In genomic region chr19:11453468-11454341, GRCh38 we compare ENCODE assay signal across 9 cellular contexts. TPM values are rescaled to one million over a fixed set of nuclear protein-coding genes. Genes with fewer than 3 reads are reported as not detected.
DNase-seq lines count a peak whose midpoint lies in the region; ATAC-seq, FAIRE-seq and TF ChIP-seq lines count a peak whose summit lies in the region.
"Had no signal": no experiment of that assay in that cellular context is flagged by ENCODE, and none has a peak within 500 bp of the region (broad histone marks: within the 10 kb centered on the region; RNA-seq: fewer than 3 reads in every experiment).

No MANE protein-coding gene starts in this region.

- CTCF ChIA-PET in GM12878 (lab: Yijun Ruan, JAX): no interaction called here

- no TSS peak for BruUV-seq in GM12878 (replicated peaks; lab: Mats Ljungman, UMichigan)

- SMC1A ChIA-PET in GM12878 (lab: Charles Lee; ENCODE audit: uncharacterized antibody, unreplicated experiment): no interaction called here

- H3K4me3 ChIP-seq in GM06990 (replicated peaks; ENCODE audit: low read depth, low read length) (peak overlapping the region; percentile 68), GM12878 (no peak overlapping the region)

- TF ChIP-seq RAD21 in GM12878 (IDR thresholded peaks at IDR 0.05; ENCODE audit: insufficient read depth, low read depth, low read length): no peak

- no peak overlapping the region for H3K4me3 Mint-ChIP-seq in neural crest cell
- H3K4me3 Mint-ChIP-seq: natural killer cell treated with Interleukin-12 subunit alpha and Interleukin-12 subunit beta and Interleukin-15 and Interleukin-18, amount 100 ng/mL, for 72 hours had no signal

- intact Hi-C loops in GM12878 (cut with micrococcal nuclease; ENCODE audit: unreplicated experiment): no loop called here

- FAIRE-seq in GM12878 (lab: Jason Lieb, UNC): no peak

- WGBS in GM12878 (ENCODE audit: insufficient coverage, insufficient replicate concordance, low lambda C conversion rate, missing lambda C conversion rate): 40% methylated on average over 25 of the region's 27 CpGs

- RAD21 ChIA-PET in GM12878 (lab: Charles Lee; ENCODE audit: unreplicated experiment): interaction anchor here (2.2 kb wide), 1 partner anchor 73 kb away, joined by 19 read pairs; no protein-coding TSS in a partner anchor

- no peaks in the 10 kb centered on the region for H3K9me3 Mint-ChIP-seq in neural crest cell
- H3K9me3 Mint-ChIP-seq: natural killer cell treated with Interleukin-12 subunit alpha and Interleukin-12 subunit beta and Interleukin-15 and Interleukin-18, amount 100 ng/mL, for 72 hours had no signal

- H3K36me3 ChIP-seq in GM06990 (ENCODE audit: control insufficient read depth, insufficient read depth, low read length): peaks cover 7% of the 10 kb centered on the region
- H3K36me3 ChIP-seq in GM12878 (ENCODE audit: control insufficient read depth in 2 of 2, insufficient read depth in 2 of 2, low read length in 1 of 2): peaks cover 0 to 5% of the 10 kb centered on the region in 2 experiments; a peak in 2 of 4 replicates

- no peaks in the 10 kb centered on the region for H3K27me3 Mint-ChIP-seq in neural crest cell (ENCODE audit: low read depth)
- H3K27me3 Mint-ChIP-seq: natural killer cell treated with Interleukin-12 subunit alpha and Interleukin-12 subunit beta and Interleukin-15 and Interleukin-18, amount 100 ng/mL, for 72 hours had no signal

- POLR2A ChIA-PET in GM12878 (lab: Charles Lee): no interaction called here

- H3K4me2 ChIP-seq in GM12878 (ENCODE audit: control insufficient read depth, insufficient read depth): no peak overlapping the region

- TF ChIP-seq CTCF in GM06990 (IDR thresholded peaks at IDR 0.05; ENCODE audit: insufficient read depth, low read length, poor library complexity, severe bottlenecking) (peak; percentile 93), GM12878 (IDR thresholded peaks at IDR 0.05 in 2 of 3, conservative IDR thresholded peaks at IDR 0.05 in 1 of 3; ENCODE audit: control insufficient read depth in 2 of 3, extremely low read depth in 1 of 3, insufficient read depth in 1 of 3, low read depth in 3 of 3, low read length in 3 of 3) (peak; percentile 32 to 64 (median 41)), neural crest cell (conservative IDR thresholded peaks at IDR 0.05) (peak; percentile 52)

- TF ChIP-seq EP300 in GM12878 (IDR thresholded peaks at IDR 0.05; ENCODE audit: borderline replicate concordance in 1 of 2, control insufficient read depth in 1 of 2, low read depth in 2 of 2, low read length in 2 of 2): no peak

- DNase-seq in GM06990 (ENCODE audit: extremely low read depth, insufficient read length) (no peak), KBM-7 (peak; percentile 21), GM12878 (ENCODE audit: low read depth, low spot score) (no peak), neural crest cell (ENCODE audit: low read depth, low spot score) (no peak), inferior parietal cortex (ENCODE audit: extremely low spot score) (no peak)

- in situ Hi-C loops in KBM-7 (cut with MboI; ENCODE audit: low pct_unique_long_range_greater_than_20kb, low sequenced_read_pairs) (no loop called here), GM12878 (cut with MboI) (no loop called here)

- no peak overlapping the region for H3K9ac ChIP-seq in GM12878 (ENCODE audit: control insufficient read depth, insufficient read depth, low read length)

- H3K27me3 ChIP-seq in GM06990 (replicated peaks; ENCODE audit: control insufficient read depth, insufficient read depth, low read length): no peaks in the 10 kb centered on the region
- no peaks in the 10 kb centered on the region for H3K27me3 ChIP-seq in GM12878 (replicated peaks in 1 of 2; ENCODE audit: control insufficient read depth in 2 of 2, insufficient read depth in 2 of 2, low read length in 1 of 2)

- H3K36me3 Mint-ChIP-seq in neural crest cell (ENCODE audit: low read depth): no peaks in the 10 kb centered on the region
- H3K36me3 Mint-ChIP-seq: natural killer cell treated with Interleukin-12 subunit alpha and Interleukin-12 subunit beta and Interleukin-15 and Interleukin-18, amount 100 ng/mL, for 72 hours had no signal

- H3K4me1 ChIP-seq in GM12878 (ENCODE audit: control insufficient read depth, insufficient read depth, low read length): 0 out of 2 replicates have a peak, but pooled peaks cover 4% of the 10 kb centered on the region

- H3K4me1 Mint-ChIP-seq in neural crest cell: peaks cover 13% of the 10 kb centered on the region

- no peak overlapping the region for H3K27ac Mint-ChIP-seq in neural crest cell (ENCODE audit: unreplicated experiment)
- H3K27ac Mint-ChIP-seq: natural killer cell treated with Interleukin-12 subunit alpha and Interleukin-12 subunit beta and Interleukin-15 and Interleukin-18, amount 100 ng/mL, for 72 hours had no signal

- H2AFZ ChIP-seq in GM12878 (ENCODE audit: control insufficient read depth, low read depth, low read length): no peak overlapping the region

- ATAC-seq in GM12878 (0 out of 3 replicates have a peak, but pooled peaks have one; percentile 23), HG03442 (IDR thresholded peaks at IDR 0.05; ENCODE audit: unreplicated experiment) (no peak), HG03354 (IDR thresholded peaks at IDR 0.05; ENCODE audit: poor library complexity, severe bottlenecking, unreplicated experiment) (no peak), GM19455 (IDR thresholded peaks at IDR 0.05; ENCODE audit: unreplicated experiment) (no peak)
- ATAC-seq: natural killer cell treated with Interleukin-12 subunit alpha and Interleukin-12 subunit beta and Interleukin-15 and Interleukin-18, amount 100 ng/mL, for 72 hours had no signal

- no peak for TF ChIP-seq POLR2A in GM12878 (IDR thresholded peaks at IDR 0.05; ENCODE audit: low read depth, low read length)

- no peaks in the 10 kb centered on the region for H3K9me3 ChIP-seq in GM12878 (replicated peaks; ENCODE audit: control insufficient read depth, insufficient read depth, low read length)

- no peaks in the 10 kb centered on the region for H3K79me2 ChIP-seq in GM12878 (ENCODE audit: control insufficient read depth, insufficient read depth, low read length)

- no peaks in the 10 kb centered on the region for H4K20me1 ChIP-seq in GM12878 (ENCODE audit: control insufficient read depth, insufficient read depth)

- H3K27ac ChIP-seq in GM12878 (ENCODE audit: control insufficient read depth, insufficient read depth): no peak overlapping the region

RNA-seq across cellular contexts. Expression of gene PRKCSH, which starts 18.3 kb away (rescaled TPM):
- 82.5 and 98.4 TPM in 2 replicates for total RNA-seq in GM12878 (2013; cell fraction: nucleolus; rRNA removed)
- total RNA-seq in GM12878 (2014; rRNA removed) (95.5 and 99.3 TPM in 2 replicates), GM12878 (2014; rRNA removed; fragmentation: Illumina TruSeq; extraction: Trizol) (37.9 and 40.5 TPM in 2 replicates), GM12878 (2021) (271 and 280 TPM in 2 replicates), neural crest cell (388 and 391 TPM in 2 replicates)
- polyA plus RNA-seq in GM12878 (2011; ENCODE audit: low read depth): 102 TPM
- polyA plus RNA-seq in GM12878 (2011; rRNA removed) (31.5 and 42.0 TPM in 2 replicates), GM12878 (2014; fragmentation: Illumina TruSeq; extraction: Trizol) (60.5 and 97.4 TPM in 2 replicates), GM12878 (2014; fragmentation: Nextera tagmentation; extraction: Ambion mirVana) (1 to 10 TPM; 1.1 to 5.2 TPM), GM12878 (2014; rRNA removed) (110 and 125 TPM in 2 replicates), GM12878 (2016; fragmentation: Nextera tagmentation; extraction: Ambion mirVana) (10 to 100 TPM; 42.0 to 46.1 TPM)
- polyA plus RNA-seq in GM12878 (2011; cell fraction: cytosol; rRNA removed): 77.2 and 88.9 TPM in 2 replicates
- polyA plus RNA-seq in GM12878 (2011; cell fraction: nucleus; rRNA removed): 270 and 309 TPM in 2 replicates
- 225 and 255 TPM in 2 replicates for polyA plus RNA-seq in GM12878 (2012)
- polyA minus RNA-seq in GM12878 (2011; rRNA and poly(A)+ RNA removed): 47.5 and 73.1 TPM in 2 replicates
- polyA minus RNA-seq in GM12878 (2011; cell fraction: cytosol; rRNA and poly(A)+ RNA removed): 83.8 and 90.2 TPM in 2 replicates
- polyA minus RNA-seq in GM12878 (2011; cell fraction: nucleus; rRNA and poly(A)+ RNA removed): 53.7 and 95.3 TPM in 2 replicates

RNA-seq across cellular contexts. Expression of gene ODAD3, which starts 18.8 kb away (rescaled TPM):
- not detected in 2 replicates for total RNA-seq in GM12878 (2013; cell fraction: nucleolus; rRNA removed)
- total RNA-seq in GM12878 (2014; rRNA removed) (not detected in 2 replicates), GM12878 (2014; rRNA removed; fragmentation: Illumina TruSeq; extraction: Trizol) (not detected in 2 replicates), GM12878 (2021) (0.11 and 0.28 TPM in 2 replicates), neural crest cell (2.2 and 3.1 TPM in 2 replicates)
- polyA plus RNA-seq in GM12878 (2011; ENCODE audit: low read depth): 0.13 TPM
- polyA plus RNA-seq in GM12878 (2011; rRNA removed) (0.20 and 0.39 TPM in 2 replicates), GM12878 (2014; fragmentation: Illumina TruSeq; extraction: Trizol) (not detected in 2 replicates), GM12878 (2014; fragmentation: Nextera tagmentation; extraction: Ambion mirVana) (not detected), GM12878 (2014; rRNA removed) (0.08 TPM in 1 of 2 replicates, not detected in the other), GM12878 (2016; fragmentation: Nextera tagmentation; extraction: Ambion mirVana) (under 1 TPM in 1 of 2 experiments, not detected in 1; 0.11 TPM)
- 0.20 and 0.24 TPM in 2 replicates for polyA plus RNA-seq in GM12878 (2011; cell fraction: cytosol; rRNA removed)
- 0.31 and 0.85 TPM in 2 replicates for polyA plus RNA-seq in GM12878 (2011; cell fraction: nucleus; rRNA removed)
- polyA plus RNA-seq in GM12878 (2012): 1.0 and 1.2 TPM in 2 replicates
- not detected in 2 replicates for polyA minus RNA-seq in GM12878 (2011; rRNA and poly(A)+ RNA removed)
- polyA minus RNA-seq in GM12878 (2011; cell fraction: cytosol; rRNA and poly(A)+ RNA removed): not detected in 2 replicates
- polyA minus RNA-seq in GM12878 (2011; cell fraction: nucleus; rRNA and poly(A)+ RNA removed): 0.24 TPM in 1 of 2 replicates, not detected in the other
- total RNA-seq: natural killer cell treated with Interleukin-12 subunit alpha and Interleukin-12 subunit beta and Interleukin-15 and Interleukin-18, amount 100 ng/mL, for 72 hours had no signal

RNA-seq across cellular contexts. Expression of gene ELAVL3, which starts 27.1 kb away (rescaled TPM):
- total RNA-seq in GM12878 (2013; cell fraction: nucleolus; rRNA removed): not detected in 2 replicates
- total RNA-seq in GM12878 (2014; rRNA removed) (under 0.01 TPM in 1 of 2 replicates, not detected in the other), GM12878 (2014; rRNA removed; fragmentation: Illumina TruSeq; extraction: Trizol) (not detected in 2 replicates), GM12878 (2021) (not detected in 2 replicates), neural crest cell (39.7 and 42.8 TPM in 2 replicates)
- polyA plus RNA-seq in GM12878 (2011; ENCODE audit: low read depth): not detected
- polyA plus RNA-seq in GM12878 (2011; rRNA removed) (not detected in 2 replicates), GM12878 (2014; fragmentation: Illumina TruSeq; extraction: Trizol) (0.01 TPM in 1 of 2 replicates, not detected in the other), GM12878 (2014; fragmentation: Nextera tagmentation; extraction: Ambion mirVana) (not detected), GM12878 (2014; rRNA removed) (0.06 TPM in 1 of 2 replicates, not detected in the other), GM12878 (2016; fragmentation: Nextera tagmentation; extraction: Ambion mirVana) (under 1 TPM in 1 of 2 experiments, not detected in 1; 0.05 TPM)
- not detected in 2 replicates for polyA plus RNA-seq in GM12878 (2011; cell fraction: cytosol; rRNA removed)
- 0.01 TPM in 1 of 2 replicates, not detected in the other for polyA plus RNA-seq in GM12878 (2011; cell fraction: nucleus; rRNA removed)
- polyA plus RNA-seq in GM12878 (2012): 0.07 and 0.13 TPM in 2 replicates
- not detected in 2 replicates for polyA minus RNA-seq in GM12878 (2011; rRNA and poly(A)+ RNA removed)
- polyA minus RNA-seq in GM12878 (2011; cell fraction: cytosol; rRNA and poly(A)+ RNA removed): not detected in 2 replicates
- polyA minus RNA-seq in GM12878 (2011; cell fraction: nucleus; rRNA and poly(A)+ RNA removed): not detected in 2 replicates

RNA-seq across cellular contexts. Expression of gene RGL3, which starts 34.6 kb away (rescaled TPM):
- 0.61 TPM in 1 of 2 replicates, not detected in the other for total RNA-seq in GM12878 (2013; cell fraction: nucleolus; rRNA removed)
- total RNA-seq in GM12878 (2014; rRNA removed) (not detected in 2 replicates), GM12878 (2014; rRNA removed; fragmentation: Illumina TruSeq; extraction: Trizol) (not detected in 2 replicates), GM12878 (2021) (not detected in 2 replicates), neural crest cell (0.30 and 0.55 TPM in 2 replicates)
- not detected for polyA plus RNA-seq in GM12878 (2011; ENCODE audit: low read depth)
- polyA plus RNA-seq in GM12878 (2011; rRNA removed) (not detected in 2 replicates), GM12878 (2014; fragmentation: Illumina TruSeq; extraction: Trizol) (not detected in 2 replicates), GM12878 (2014; fragmentation: Nextera tagmentation; extraction: Ambion mirVana) (not detected), GM12878 (2014; rRNA removed) (not detected in 2 replicates), GM12878 (2016; fragmentation: Nextera tagmentation; extraction: Ambion mirVana) (not detected)
- not detected in 2 replicates for polyA plus RNA-seq in GM12878 (2011; cell fraction: cytosol; rRNA removed)
- polyA plus RNA-seq in GM12878 (2011; cell fraction: nucleus; rRNA removed): not detected in 2 replicates
- polyA plus RNA-seq in GM12878 (2012): 0.25 and 0.28 TPM in 2 replicates
- polyA minus RNA-seq in GM12878 (2011; rRNA and poly(A)+ RNA removed): not detected in 2 replicates
- polyA minus RNA-seq in GM12878 (2011; cell fraction: cytosol; rRNA and poly(A)+ RNA removed): 2.7 TPM in 1 of 2 replicates, not detected in the other
- polyA minus RNA-seq in GM12878 (2011; cell fraction: nucleus; rRNA and poly(A)+ RNA removed): not detected in 2 replicates
- total RNA-seq: natural killer cell treated with Interleukin-12 subunit alpha and Interleukin-12 subunit beta and Interleukin-15 and Interleukin-18, amount 100 ng/mL, for 72 hours had no signal

RNA-seq across cellular contexts. Expression of gene ZNF653, which starts 51.9 kb away (rescaled TPM):
- total RNA-seq in GM12878 (2013; cell fraction: nucleolus; rRNA removed): 21.0 and 22.1 TPM in 2 replicates
- total RNA-seq in GM12878 (2014; rRNA removed): 6.8 and 7.2 TPM in 2 replicates
- total RNA-seq in GM12878 (2014; rRNA removed; fragmentation: Illumina TruSeq; extraction: Trizol): 4.3 and 5.2 TPM in 2 replicates
- 9.5 and 10.0 TPM in 2 replicates for total RNA-seq in GM12878 (2021)
- 3.1 TPM for polyA plus RNA-seq in GM12878 (2011; ENCODE audit: low read depth)
- polyA plus RNA-seq in GM12878 (2011; rRNA removed): 9.5 and 13.2 TPM in 2 replicates
- 21.7 and 28.8 TPM in 2 replicates for polyA plus RNA-seq in GM12878 (2011; cell fraction: cytosol; rRNA removed)
- 34.5 and 38.5 TPM in 2 replicates for polyA plus RNA-seq in GM12878 (2011; cell fraction: nucleus; rRNA removed)
- polyA plus RNA-seq in GM12878 (2012): 4.9 and 7.7 TPM in 2 replicates
- 1.8 and 6.2 TPM in 2 replicates for polyA plus RNA-seq in GM12878 (2014; fragmentation: Illumina TruSeq; extraction: Trizol)
- not detected for polyA plus RNA-seq in GM12878 (2014; fragmentation: Nextera tagmentation; extraction: Ambion mirVana)
- 8.1 and 11.2 TPM in 2 replicates for polyA plus RNA-seq in GM12878 (2014; rRNA removed)
- polyA plus RNA-seq in GM12878 (2016; fragmentation: Nextera tagmentation; extraction: Ambion mirVana): 1 to 10 TPM; 2.2 to 2.8 TPM
- polyA minus RNA-seq in GM12878 (2011; rRNA and poly(A)+ RNA removed): 5.5 and 10.6 TPM in 2 replicates
- polyA minus RNA-seq in GM12878 (2011; cell fraction: cytosol; rRNA and poly(A)+ RNA removed): 1.9 and 7.0 TPM in 2 replicates
- 8.1 and 14.7 TPM in 2 replicates for polyA minus RNA-seq in GM12878 (2011; cell fraction: nucleus; rRNA and poly(A)+ RNA removed)
- total RNA-seq in neural crest cell: 17.9 and 19.0 TPM in 2 replicates

Comparison
In these comparisons a context has a peak if more than half of its experiments do, and no peak if none do; other contexts are left out.
1. CTCF ChIP-seq: peak in every context shown above with its lines; median percentile 93 in GM06990; 52 in neural crest cell; 41 in GM12878.
2. RNA of gene ELAVL3, which starts 27.1 kb away (total RNA-seq): 39.7 to 42.8 TPM in neural crest cell; under 0.01 TPM in GM12878; every median in the first group is over 10 times any median in the second.